3 cellular contexts compared by ENCODE assay signal in genomic region chr1:204709021-204709420, GRCh38.
A peak's percentile ranks its signal among the peaks of the same experiment; 100 is the strongest.
TF ChIP-seq lines count a peak whose summit lies in the region.

No MANE protein-coding gene starts in this region.

TF ChIP-seq in GM23338, 12 proteins besides CTCF, POLR2A, EP300 and RAD21 (continued from another document):
- TF ChIP-seq EZH2 (IDR thresholded peaks at IDR 0.05; ENCODE audit: low read depth, unreplicated experiment) (no peak), REST (IDR thresholded peaks at IDR 0.05; ENCODE audit: unreplicated experiment) (no peak), EZH2phosphoT487 (IDR thresholded peaks at IDR 0.05; ENCODE audit: unreplicated experiment) (no peak)

TF ChIP-seq in endothelial cell of umbilical vein, 7 proteins besides CTCF, POLR2A, EP300 and RAD21 (continued from another document):
- TF ChIP-seq MYC (IDR thresholded peaks at IDR 0.05; ENCODE audit: low read depth, low read length) (no peak), EZH2 (IDR thresholded peaks at IDR 0.05; ENCODE audit: borderline replicate concordance, low read depth, low read length, severe bottlenecking) (peak; percentile 10)

TF ChIP-seq in SK-N-SH treated with all-trans-retinoic acid at 6 μM for 48 hours, 23 proteins besides CTCF, POLR2A, EP300 and RAD21:
- TF ChIP-seq TCF4 (CRISPR knock-in tag; IDR thresholded peaks at IDR 0.05; ENCODE audit: borderline replicate concordance) (no peak), POU6F1 (CRISPR knock-in tag; IDR thresholded peaks at IDR 0.05; ENCODE audit: borderline replicate concordance, low read depth) (no peak), TSHZ2 (CRISPR knock-in tag; IDR thresholded peaks at IDR 0.05) (no peak), ZNF565 (CRISPR knock-in tag; conservative IDR thresholded peaks at IDR 0.05; ENCODE audit: low read depth) (no peak), CSDC2 (CRISPR knock-in tag; IDR thresholded peaks at IDR 0.05) (no peak), ISL1 (CRISPR knock-in tag; IDR thresholded peaks at IDR 0.05) (no peak)
